Comparison of ENCODE assay signal across 8 cellular contexts in genomic region chr19:12937243-12938053, GRCh38. TPM values are rescaled to one million over a fixed set of nuclear protein-coding genes. Genes with fewer than 3 reads are reported as not detected.
A peak's percentile ranks its signal among the peaks of the same experiment; 100 is the strongest.
DNase-seq lines count a peak whose midpoint lies in the region; ATAC-seq and TF ChIP-seq lines count a peak whose summit lies in the region.

No MANE protein-coding gene starts in this region.

- H3K27me3 ChIP-seq in iPS-18a (ENCODE audit: control insufficient read depth, insufficient read depth, low read length): no peaks in the 10 kb centered on the region

- intact Hi-C loops in CD14-positive monocyte (cut with micrococcal nuclease): loop anchor here (5.0 to 10.0 kb wide), 2 partner anchors 53 to 145 kb away; partner anchors contain the start of genes DNASE2 (in 1 of the 2), JUNB (in 1 of the 2) and KLF1 (in 1 of the 2)

- peak overlapping the region; percentile 12 for H3K27ac ChIP-seq in iPS-18a (ENCODE audit: low read length)

- ATAC-seq in GM21390 (IDR thresholded peaks at IDR 0.05; ENCODE audit: unreplicated experiment) (peak; percentile 21), HG03280 (IDR thresholded peaks at IDR 0.05; ENCODE audit: unreplicated experiment) (no peak)
- ATAC-seq in activated naive CD4-positive, alpha-beta T cell treated with anti-CD3 and anti-CD28 coated beads, Interleukin-2, amount 50 U/mL, for 72 hours: peak in 1 of 2 donors; percentile 28

- DNase-seq in CD14-positive monocyte (ENCODE audit: low spot score): peak; percentile 68
- DNase-seq in NCI-H2227 (lab: John Stamatoyannopoulos, UW; ENCODE audit: unreplicated experiment): peak; percentile 85
- peak in 1 of 2 donors; percentile 22 for DNase-seq in activated naive CD4-positive, alpha-beta T cell treated with anti-CD3 and anti-CD28 coated beads, Interleukin-2, amount 50 U/mL, for 72 hours (ENCODE audit: low spot score in 2 of 2)
- peak; percentile 58 for DNase-seq in stimulated activated CD8-positive, alpha-beta memory T cell treated with anti-CD3 and anti-CD28 coated beads, Interleukin-4, amount 100 ng/mL, for 48 hours
- no peak for DNase-seq in superior temporal gyrus (ENCODE audit: extremely low spot score)

- H3K27me3 Mint-ChIP-seq in CD14-positive monocyte (ENCODE audit: low read depth in 3 of 3): peaks cover 0 to 2% (median 1%) of the 10 kb centered on the region in 3 donors

- H3K36me3 ChIP-seq in iPS-18a (ENCODE audit: control insufficient read depth, low read depth, low read length): peaks cover 33% of the 10 kb centered on the region

- peaks cover 57% of the 10 kb centered on the region for H3K4me1 Mint-ChIP-seq in CD14-positive monocyte

- peaks cover 18% of the 10 kb centered on the region for H3K4me1 ChIP-seq in iPS-18a (ENCODE audit: control insufficient read depth, low read depth, low read length)

- H3K36me3 Mint-ChIP-seq in CD14-positive monocyte: peaks cover 29 to 31% of the 10 kb centered on the region in 2 donors
- peaks cover 43 to 55% of the 10 kb centered on the region in 2 donors for H3K36me3 Mint-ChIP-seq in activated naive CD4-positive, alpha-beta T cell treated with anti-CD3 and anti-CD28 coated beads, Interleukin-2, amount 50 U/mL, for 72 hours

- no peaks in the 10 kb centered on the region for H3K9me3 ChIP-seq in iPS-18a (ENCODE audit: control insufficient read depth, low read depth, low read length)

- peak overlapping the region; percentile 49 for H3K4me3 ChIP-seq in iPS-18a (ENCODE audit: low read length)

- H3K9ac ChIP-seq in iPS-18a (ENCODE audit: low read length): peak overlapping the region; percentile 33

- H3K9me3 Mint-ChIP-seq in CD14-positive monocyte: no peaks in the 10 kb centered on the region
- no peaks in the 10 kb centered on the region for H3K9me3 Mint-ChIP-seq in activated naive CD4-positive, alpha-beta T cell treated with anti-CD3 and anti-CD28 coated beads, Interleukin-2, amount 50 U/mL, for 72 hours

- TF ChIP-seq CTCF in CD14-positive monocyte (IDR thresholded peaks at IDR 0.05): no peak

- peak overlapping the region; percentile 90 to 97 (median 94) for H3K27ac Mint-ChIP-seq in CD14-positive monocyte
- H3K27ac Mint-ChIP-seq in activated naive CD4-positive, alpha-beta T cell treated with anti-CD3 and anti-CD28 coated beads, Interleukin-2, amount 50 U/mL, for 72 hours: peak overlapping the region; percentile 97 to 99

- peak overlapping the region; percentile 86 to 99 for H3K4me3 Mint-ChIP-seq in CD14-positive monocyte

RNA-seq across cellular contexts. Expression of gene CALR, which starts 1.0 kb away (rescaled TPM):
- 100 to 1,000 TPM; 109 to 133 TPM for polyA plus RNA-seq in CD14-positive monocyte
- total RNA-seq in activated naive CD4-positive, alpha-beta T cell treated with anti-CD3 and anti-CD28 coated beads, Interleukin-2, amount 50 U/mL, for 72 hours: 100 to 1,000 TPM; 505 to 624 TPM

RNA-seq across cellular contexts. Expression of gene FARSA, which starts 3.9 kb away (rescaled TPM):
- 10 to 100 TPM; 47.9 to 49.2 TPM for polyA plus RNA-seq in CD14-positive monocyte
- 100 to 1,000 TPM in 1 of 2 donors, 10 to 100 TPM in 1; 89.2 to 116 TPM for total RNA-seq in activated naive CD4-positive, alpha-beta T cell treated with anti-CD3 and anti-CD28 coated beads, Interleukin-2, amount 50 U/mL, for 72 hours

RNA-seq across cellular contexts. Expression of gene RAD23A, which starts 8.2 kb away (rescaled TPM):
- polyA plus RNA-seq in CD14-positive monocyte: 10 to 100 TPM; 45.5 to 55.3 TPM
- 100 to 1,000 TPM; 146 to 207 TPM for total RNA-seq in activated naive CD4-positive, alpha-beta T cell treated with anti-CD3 and anti-CD28 coated beads, Interleukin-2, amount 50 U/mL, for 72 hours

RNA-seq across cellular contexts. Expression of gene SYCE2, which starts 18.4 kb away (rescaled TPM):
- not detected for polyA plus RNA-seq in CD14-positive monocyte
- total RNA-seq in activated naive CD4-positive, alpha-beta T cell treated with anti-CD3 and anti-CD28 coated beads, Interleukin-2, amount 50 U/mL, for 72 hours: 1 to 10 TPM; 2.2 to 4.8 TPM

RNA-seq across cellular contexts. Expression of gene GADD45GIP1, which starts 19.6 kb away (rescaled TPM):
- polyA plus RNA-seq in CD14-positive monocyte: 10 to 100 TPM; 31.6 to 42.4 TPM
- total RNA-seq in activated naive CD4-positive, alpha-beta T cell treated with anti-CD3 and anti-CD28 coated beads, Interleukin-2, amount 50 U/mL, for 72 hours: 10 to 100 TPM in 1 of 2 donors, 1 to 10 TPM in 1; 7.7 to 26.7 TPM
